ENCODE assay signal across 15 cellular contexts in the genomic region with DNA sequence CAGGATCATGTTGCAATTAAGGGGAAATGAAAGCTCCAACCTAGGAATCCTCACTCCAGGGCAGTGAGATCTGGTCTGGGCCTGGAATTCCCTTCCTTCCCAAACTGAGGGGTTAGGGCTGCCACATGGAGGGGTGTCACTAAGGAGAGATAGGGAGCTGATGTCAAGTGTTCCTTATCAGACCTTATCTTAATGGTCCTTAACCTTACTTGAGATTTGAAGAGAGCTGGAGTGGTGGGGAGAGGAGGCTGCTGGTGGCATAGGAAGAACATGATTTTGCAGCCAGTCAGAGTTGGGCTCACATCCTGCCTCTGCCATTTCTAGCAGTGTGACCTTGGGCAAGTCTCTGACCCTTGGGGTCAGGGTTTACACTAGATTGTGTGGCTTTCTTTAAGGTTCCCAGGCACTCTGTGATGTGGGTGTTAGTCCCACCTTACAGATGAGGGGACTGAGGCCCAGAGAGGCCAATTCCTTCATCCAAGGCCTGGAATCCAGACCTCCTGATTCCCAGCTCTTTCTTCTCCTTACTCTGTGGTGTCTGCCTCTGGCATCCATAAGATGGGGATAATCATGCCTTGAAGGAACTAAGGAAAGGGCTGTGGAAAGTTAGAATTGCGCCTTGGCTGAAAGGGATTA. TPM values are rescaled to one million over a fixed set of nuclear protein-coding genes. Genes with fewer than 3 reads are reported as not detected.
A peak's percentile ranks its signal among the peaks of the same experiment; 100 is the strongest.
DNase-seq lines count a peak whose midpoint lies in the region; ATAC-seq and TF ChIP-seq lines count a peak whose summit lies in the region.
"Had no signal": no experiment of that assay in that cellular context is flagged by ENCODE, and none has a peak within 500 bp of the region (broad histone marks: within the 10 kb centered on the region; RNA-seq: fewer than 3 reads in every experiment).

No MANE protein-coding gene starts in this region.

- H3K4me3 ChIP-seq in iPS-18a (ENCODE audit: low read length) (peak overlapping the region; percentile 63), parathyroid adenoma (ENCODE audit: low read depth, low read length) (peak overlapping the region; percentile 0), MG63 (no peak overlapping the region)
- H3K4me3 ChIP-seq: heart left ventricle, sigmoid colon had no signal

- H3K9ac ChIP-seq in iPS-18a (ENCODE audit: low read length) (peak overlapping the region; percentile 66), parathyroid adenoma (no peak overlapping the region)
- H3K9ac ChIP-seq: SK-N-SH had no signal

- H3K4me3 Mint-ChIP-seq in Calu3 (ENCODE audit: low read depth, unreplicated experiment) (peak overlapping the region; percentile 68), WTC11 (peak overlapping the region; percentile 62)

- H3K27ac ChIP-seq in iPS-18a (ENCODE audit: low read length) = peak overlapping the region; percentile 92
- peak overlapping the region; percentile 86 for H3K27ac ChIP-seq in parathyroid adenoma
- H3K27ac ChIP-seq: heart left ventricle had no signal

- peaks cover 61% of the 10 kb centered on the region for H3K4me1 ChIP-seq in iPS-18a (ENCODE audit: control insufficient read depth, low read depth, low read length)
- H3K4me1 ChIP-seq in parathyroid adenoma = peaks cover 34% of the 10 kb centered on the region

- no peak for ATAC-seq in WTC11
- no peak for ATAC-seq in HG03025 (IDR thresholded peaks at IDR 0.05; ENCODE audit: low FRiP score, unreplicated experiment)
- ATAC-seq: heart left ventricle had no signal

- DNase-seq in Calu3 = no peak
- no peak for DNase-seq in WTC11 (ENCODE audit: low spot score)
- no peak for DNase-seq in Ammon's horn (ENCODE audit: low spot score)
- no peak for DNase-seq in HT-29 (ENCODE audit: low spot score)
- DNase-seq in MG63 = no peak
- DNase-seq: activated CD4-positive, CD25-positive, alpha-beta regulatory T cell treated with anti-CD3 and anti-CD28 coated beads, Interleukin-2, amount 50 U/mL, for 72 hours; activated T-cell treated with anti-CD3 and anti-CD28 coated beads, Interleukin-2, amount 50 U/mL, for 48 hours; effector memory CD4-positive, alpha-beta T cell; heart left ventricle; NCI-H1092; sigmoid colon; SK-N-SH had no signal

- peak overlapping the region; percentile 57 for H3K4me2 ChIP-seq in parathyroid adenoma (ENCODE audit: low read length)
- H3K4me2 ChIP-seq: SK-N-SH had no signal

- no peaks in the 10 kb centered on the region for H3K9me3 ChIP-seq in iPS-18a (ENCODE audit: control insufficient read depth, low read depth, low read length)
- H3K9me3 ChIP-seq in parathyroid adenoma (ENCODE audit: control insufficient read depth, low read length) = no peaks in the 10 kb centered on the region
- no peaks in the 10 kb centered on the region for H3K9me3 ChIP-seq in MG63
- H3K9me3 ChIP-seq: heart left ventricle, sigmoid colon, SK-N-SH had no signal

- H3K27ac Mint-ChIP-seq in Calu3 (ENCODE audit: unreplicated experiment) = peak overlapping the region; percentile 99
- peak overlapping the region; percentile 100 for H3K27ac Mint-ChIP-seq in WTC11

- H3K9me3 Mint-ChIP-seq in Calu3 (ENCODE audit: low read depth, unreplicated experiment) (no peaks in the 10 kb centered on the region), WTC11 (no peaks in the 10 kb centered on the region)

- peaks cover 71% of the 10 kb centered on the region for H3K36me3 Mint-ChIP-seq in Calu3 (ENCODE audit: insufficient read depth, unreplicated experiment)
- peaks cover 5% of the 10 kb centered on the region; the same call in 1 of the 2 replicates for H3K36me3 Mint-ChIP-seq in WTC11

- H3K4me1 Mint-ChIP-seq in Calu3 (ENCODE audit: low read depth, unreplicated experiment) (peaks cover 76% of the 10 kb centered on the region), WTC11 (peaks cover 75% of the 10 kb centered on the region)

- CTCF ChIA-PET in Calu3 (lab: Charles Lee) (interaction anchor here (1.2 to 4.5 kb wide), 3 partner anchors 10 to 47 kb away, joined by 6 to 33 read pairs (median 6); no protein-coding TSS in a partner anchor), WTC11 (lab: Charles Lee) (interaction anchor here (1.1 to 7.1 kb wide), 5 partner anchors 9 to 53 kb away, joined by 3 to 89 read pairs (median 5); no protein-coding TSS in a partner anchor)

- H3K36me3 ChIP-seq in iPS-18a (ENCODE audit: control insufficient read depth, low read depth, low read length) (no peaks in the 10 kb centered on the region), parathyroid adenoma (ENCODE audit: control insufficient read depth, insufficient read depth, low read length) (no peaks in the 10 kb centered on the region), MG63 (no peaks in the 10 kb centered on the region)
- H3K36me3 ChIP-seq: heart left ventricle, sigmoid colon had no signal

- no TSS peak for BruUV-seq in Calu3 (replicated peaks; lab: Mats Ljungman, UMichigan)

- POLR2A ChIA-PET in WTC11 (lab: Charles Lee) = interaction anchor here (0.6 to 3.9 kb wide), 4 partner anchors 13 to 259 kb away, joined by 4 to 16 read pairs (median 6); partner anchors contain the start of genes RBBP4 and ZBTB8OS

- intact Hi-C loops in Calu3 (cut with micrococcal nuclease; ENCODE audit: unreplicated experiment) = no loop called here

- H2AFZ ChIP-seq in parathyroid adenoma = no peak overlapping the region

- H3K27me3 Mint-ChIP-seq in Calu3 (ENCODE audit: unreplicated experiment) (no peaks in the 10 kb centered on the region), WTC11 (ENCODE audit: low read depth) (no peaks in the 10 kb centered on the region)

- no peak for TF ChIP-seq CTCF in Calu3 (IDR thresholded peaks at IDR 0.05; ENCODE audit: unreplicated experiment)
- no peak for TF ChIP-seq CTCF in WTC11 (IDR thresholded peaks at IDR 0.05)
- TF ChIP-seq CTCF in parathyroid adenoma (IDR thresholded peaks at IDR 0.05) = no peak

- no peaks in the 10 kb centered on the region for H3K27me3 ChIP-seq in iPS-18a (ENCODE audit: control insufficient read depth, insufficient read depth, low read length)
- no peaks in the 10 kb centered on the region for H3K27me3 ChIP-seq in parathyroid adenoma (ENCODE audit: control insufficient read depth, insufficient read depth, low read length)
- H3K27me3 ChIP-seq in MG63 = no peaks in the 10 kb centered on the region
- H3K27me3 ChIP-seq: sigmoid colon had no signal

- H3K79me2 ChIP-seq in parathyroid adenoma = peaks cover 2% of the 10 kb centered on the region

TF ChIP-seq in WTC11, 78 proteins besides CTCF, POLR2A, EP300 and RAD21 (continues in another document):
- 0 out of 2 replicates have a peak, but pooled peaks have one; percentile 39 for TF ChIP-seq KAT7 (CRISPR knock-in tag; IDR thresholded peaks at IDR 0.05; ENCODE audit: borderline replicate concordance)
- TF ChIP-seq NR1H2 (CRISPR knock-in tag; IDR thresholded peaks at IDR 0.05) = no peak
- no peak for TF ChIP-seq ZNF423 (CRISPR knock-in tag; IDR thresholded peaks at IDR 0.05)
- TF ChIP-seq ZNF532 (CRISPR knock-in tag; IDR thresholded peaks at IDR 0.05; ENCODE audit: borderline replicate concordance) = no peak

RNA-seq across cellular contexts. Expression of gene SYNC, which starts 56.3 kb away (rescaled TPM):
- total RNA-seq in Calu3 (2022) (0.19 and 0.51 TPM in 2 replicates), WTC11 (2021) (0.09 to 0.21 TPM (median 0.11 TPM) in 3 replicates)
- 0.65 and 0.76 TPM in 2 replicates for total RNA-seq in HT-29 (2014; rRNA removed; shearing (Covaris generic))
- 50.0 and 51.2 TPM in 2 replicates for total RNA-seq in MG63 (2014; rRNA removed; shearing (Covaris generic); ENCODE audit: low replicate concordance)

RNA-seq across cellular contexts. Expression of gene YARS1, which starts 58.2 kb away (rescaled TPM):
- total RNA-seq in Calu3 (2022) = 186 and 188 TPM in 2 replicates
- total RNA-seq in WTC11 (2021) = 142 to 197 TPM (median 154 TPM) in 3 replicates
- 148 and 154 TPM in 2 replicates for total RNA-seq in HT-29 (2014; rRNA removed; shearing (Covaris generic))
- total RNA-seq in MG63 (2014; rRNA removed; shearing (Covaris generic); ENCODE audit: low replicate concordance) = 95.0 and 160 TPM in 2 replicates

RNA-seq across cellular contexts. Expression of gene S100PBP, which starts 58.5 kb away (rescaled TPM):
- 57.4 and 61.1 TPM in 2 replicates for total RNA-seq in Calu3 (2022)
- total RNA-seq in WTC11 (2021) = 62.9 to 73.2 TPM (median 70.2 TPM) in 3 replicates
- total RNA-seq in HT-29 (2014; rRNA removed; shearing (Covaris generic)) = 7.4 and 7.9 TPM in 2 replicates
- 28.5 and 38.5 TPM in 2 replicates for total RNA-seq in MG63 (2014; rRNA removed; shearing (Covaris generic); ENCODE audit: low replicate concordance)

Comparison
In these comparisons a context has a peak if more than half of its experiments do, and no peak if none do; other contexts are left out.
1. RNA of gene SYNC, which starts 56.3 kb away (total RNA-seq): 50.0 to 51.2 TPM in MG63; 0.65 to 0.76 TPM in HT-29, 0.19 to 0.51 TPM in Calu3 and 0.09 to 0.21 TPM in WTC11; every median in the first group is over 10 times any median in the second.